ENCODE assay signal across 17 cellular contexts in genomic region chr1:232316864-232317263, GRCh38.
"Had no signal": no experiment of that assay in that cellular context is flagged by ENCODE, and none has a peak within 500 bp of the region (broad histone marks: within the 10 kb centered on the region; RNA-seq: fewer than 3 reads in every experiment).

No MANE protein-coding gene starts in this region.

- H3K36me3 ChIP-seq: ascending aorta, cardiac muscle cell, heart left ventricle, neutrophil, spleen had no signal

- H3K9me3 ChIP-seq: ascending aorta, neutrophil had no signal

- FAIRE-seq: colon, islet of Langerhans had no signal

- ATAC-seq: activated T-cell treated with anti-CD3 and anti-CD28 coated beads, Interleukin-2, amount 50 U/mL, for 72 hours; heart left ventricle; naive thymus-derived CD4-positive, alpha-beta T cell; right cardiac atrium; stimulated activated naive B cell treated with anti-CD40 and anti-IgM and Interleukin-4, amounts not matched to agents 10 μg/mL and 1 μg/mL and 100 μg/mL, for 72 hours had no signal

- DNase-seq: activated CD4-positive, alpha-beta memory T cell treated with anti-CD3 and anti-CD28 coated beads for 36 hours; activated gamma-delta T cell treated with Interleukin-2 at 50 U/mL for 16 hours; activated naive CD8-positive, alpha-beta T cell treated with anti-CD3 and anti-CD28 coated beads, Interleukin-2, amount 10 ng/mL, durations not matched to agents 7 days and 5 days; activated T-cell treated with anti-CD3 and anti-CD28 coated beads, Interleukin-2, amount 50 U/mL, for 72 hours; foreskin melanocyte; heart left ventricle; naive thymus-derived CD4-positive, alpha-beta T cell; right cardiac atrium; spleen; stimulated activated CD4-positive, alpha-beta T cell treated with anti-CD3 and anti-CD28 coated beads, Interleukin-2, amount 100 ng/mL, for 24 hours; stimulated activated naive B cell treated with anti-CD40 and anti-IgM and Interleukin-4, amounts not matched to agents 10 μg/mL and 1 μg/mL and 100 μg/mL, for 72 hours had no signal

- H3K27ac ChIP-seq: ascending aorta, neutrophil, spleen, VCaP had no signal

- H3K4me1 ChIP-seq: ascending aorta, spleen had no signal

- H3K27me3 ChIP-seq: ascending aorta, cardiac muscle cell, heart left ventricle, spleen had no signal

- H3K4me3 ChIP-seq: ascending aorta, cardiac muscle cell, heart left ventricle, spleen had no signal
